15 cellular contexts compared by ENCODE assay signal in the genomic region with DNA sequence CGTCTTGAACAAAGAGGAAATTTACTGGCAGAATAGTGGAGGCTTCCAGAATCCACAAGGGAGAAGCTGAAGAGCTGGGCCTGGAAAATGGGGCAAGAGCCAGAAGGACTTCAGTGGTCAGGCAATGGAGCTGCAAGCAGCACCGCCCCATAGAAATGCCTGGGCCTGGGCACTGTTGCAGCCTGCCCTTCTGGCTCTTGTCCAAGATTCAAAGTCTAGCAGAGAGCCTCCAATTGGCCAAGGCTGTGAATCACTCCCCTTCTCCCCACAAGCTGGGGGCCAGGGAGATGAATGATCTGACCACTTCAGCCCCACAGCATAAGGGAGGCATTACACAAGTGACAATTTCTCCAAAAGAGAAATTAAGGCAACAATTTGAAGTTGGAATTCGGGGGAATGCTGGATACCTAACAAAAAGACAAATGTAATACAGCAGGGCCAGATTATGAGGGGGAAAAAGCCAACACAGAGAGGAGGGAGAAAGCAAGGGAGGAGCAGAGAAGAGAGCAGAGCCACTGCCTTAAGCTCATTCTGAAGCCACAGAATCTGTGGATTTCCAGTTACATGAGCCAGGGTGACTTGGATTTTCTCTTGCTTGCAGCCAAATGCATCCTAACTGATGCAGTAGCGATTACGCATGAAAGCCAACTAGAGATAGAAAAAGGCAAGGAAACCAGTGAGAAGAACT.
A peak's percentile ranks its signal among the peaks of the same experiment; 100 is the strongest.
DNase-seq lines count a peak whose midpoint lies in the region; ATAC-seq and TF ChIP-seq lines count a peak whose summit lies in the region.
"Had no signal": no experiment of that assay in that cellular context is flagged by ENCODE, and none has a peak within 500 bp of the region (broad histone marks: within the 10 kb centered on the region; RNA-seq: fewer than 3 reads in every experiment).

No MANE protein-coding gene starts in this region.

- no peaks in the 10 kb centered on the region for H3K27me3 ChIP-seq in breast epithelium

- intact Hi-C loops in MCF 10A (cut with micrococcal nuclease): no loop called here
- intact Hi-C loops in breast epithelium (cut with DNase I; ENCODE audit: low total_unique reads): no loop called here

- POLR2A ChIA-PET in MCF 10A (lab: Yijun Ruan, JAX): interaction anchor here (0.8 kb wide), 1 partner anchor 30 kb away, joined by 3 read pairs; no protein-coding TSS in a partner anchor

- H3K4me3 Mint-ChIP-seq in MCF 10A (ENCODE audit: unreplicated experiment): no peak overlapping the region
- H3K4me3 Mint-ChIP-seq: activated naive CD8-positive, alpha-beta T cell treated with anti-CD3 and anti-CD28 coated beads for 36 hours had no signal

- H3K36me3 Mint-ChIP-seq in MCF 10A (ENCODE audit: insufficient read depth, unreplicated experiment): peaks cover 12% of the 10 kb centered on the region

- peaks cover 6% of the 10 kb centered on the region for H3K4me1 Mint-ChIP-seq in MCF 10A (ENCODE audit: insufficient read depth, unreplicated experiment)
- H3K4me1 Mint-ChIP-seq: activated naive CD8-positive, alpha-beta T cell treated with anti-CD3 and anti-CD28 coated beads for 36 hours had no signal

- ATAC-seq in GM21576 (IDR thresholded peaks at IDR 0.05; ENCODE audit: unreplicated experiment): no peak

- BruUV-seq in MCF 10A (replicated peaks; lab: Mats Ljungman, UMichigan): no TSS peak

- H3K27ac ChIP-seq in breast epithelium: no peak overlapping the region
- H3K27ac ChIP-seq: thoracic aorta had no signal

- in situ Hi-C loops in GM13976 (cut with MboI; ENCODE audit: low sequenced_read_pairs, unreplicated experiment): no loop called here

- H3K27ac Mint-ChIP-seq in MCF 10A (ENCODE audit: low read depth, unreplicated experiment): no peak overlapping the region
- H3K27ac Mint-ChIP-seq: activated naive CD8-positive, alpha-beta T cell treated with anti-CD3 and anti-CD28 coated beads for 36 hours had no signal

- no peak for TF ChIP-seq POLR2A in breast epithelium (IDR thresholded peaks at IDR 0.05)

- no peaks in the 10 kb centered on the region for H3K4me1 ChIP-seq in breast epithelium

- TF ChIP-seq CTCF in MCF 10A (IDR thresholded peaks at IDR 0.05; ENCODE audit: unreplicated experiment) (no peak), breast epithelium (IDR thresholded peaks at IDR 0.05) (no peak), GM13976 (IDR thresholded peaks at IDR 0.05; ENCODE audit: borderline replicate concordance, control extremely low read depth, extremely low read depth, insufficient read depth, missing control alignments) (no peak)

- peak; percentile 74 for DNase-seq in MCF 10A (ENCODE audit: unreplicated experiment)
- no peak for DNase-seq in breast epithelium (ENCODE audit: low spot score in 2 of 2)
- DNase-seq in SW480 (ENCODE audit: low spot score): peak; percentile 17
- DNase-seq in islet precursor cell: peak; percentile 52
- DNase-seq in ureter (ENCODE audit: low spot score): peak; percentile 51
- no peak for DNase-seq in GM13976 (ENCODE audit: low spot score)
- DNase-seq in GM19238 (ENCODE audit: insufficient read length, low spot score): no peak
- DNase-seq: ACHN; activated naive CD8-positive, alpha-beta T cell treated with anti-CD3 and anti-CD28 coated beads for 36 hours; DMS153; effector CD4-positive, alpha-beta T cell; hippocampal formation; NK-92 treated with Interleukin-12 subunit alpha and Interleukin-12 subunit beta, amount 100 ng/mL, for 24 hours had no signal

- CTCF ChIA-PET in MCF 10A (lab: Yijun Ruan, JAX): interaction anchor here (1.1 kb wide), 1 partner anchor 236 kb away, joined by 5 read pairs; no protein-coding TSS in a partner anchor

- peaks cover 0 to 5% of the 10 kb centered on the region in 2 donors for H3K9me3 ChIP-seq in breast epithelium

- H3K9me3 Mint-ChIP-seq in MCF 10A (ENCODE audit: unreplicated experiment): peaks cover 7% of the 10 kb centered on the region

- H3K27me3 Mint-ChIP-seq in MCF 10A (ENCODE audit: insufficient read depth, unreplicated experiment): no peaks in the 10 kb centered on the region
- H3K27me3 Mint-ChIP-seq: activated naive CD8-positive, alpha-beta T cell treated with anti-CD3 and anti-CD28 coated beads for 36 hours had no signal

- H3K4me3 ChIP-seq in breast epithelium: no peak overlapping the region
- H3K4me3 ChIP-seq: thoracic aorta had no signal

- H3K36me3 ChIP-seq in breast epithelium: no peaks in the 10 kb centered on the region
- H3K36me3 ChIP-seq: thoracic aorta had no signal

Comparison
In these comparisons a context has a peak if more than half of its experiments do, and no peak if none do; other contexts are left out.
1. DNase-seq: peak in MCF 10A (single experiment), SW480 (single experiment), islet precursor cell (single experiment) and ureter (single experiment); none in breast epithelium (0 of 2), GM13976 (single experiment) and GM19238 (single experiment).